In genomic region chr17:46922804-46923635, GRCh38 we compare ENCODE assay signal across 1 cellular context.
TF ChIP-seq lines count a peak whose summit lies in the region.

TSS of gene GOSR2 (plus strand) at chr17:46923160. CDS start at chr17:46923193, 33 bp downstream.

TF ChIP-seq in HepG2, 621 proteins besides CTCF, POLR2A, EP300 and RAD21 (continued from another document and continues in another):
- TF ChIP-seq, protein P1, sequence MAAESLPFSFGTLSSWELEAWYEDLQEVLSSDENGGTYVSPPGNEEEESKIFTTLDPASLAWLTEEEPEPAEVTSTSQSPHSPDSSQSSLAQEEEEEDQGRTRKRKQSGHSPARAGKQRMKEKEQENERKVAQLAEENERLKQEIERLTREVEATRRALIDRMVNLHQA (CRISPR knock-in tag; IDR thresholded peaks at IDR 0.05): no peak
- no peak for TF ChIP-seq ZFAT (CRISPR knock-in tag; conservative IDR thresholded peaks at IDR 0.05)
- TF ChIP-seq ZNF501 (CRISPR knock-in tag; IDR thresholded peaks at IDR 0.05): peak; percentile 100
- TF ChIP-seq MAZ (IDR thresholded peaks at IDR 0.05; ENCODE audit: borderline replicate concordance, low read depth, low read length): peak; percentile 85
- TF ChIP-seq MAZ (CRISPR knock-in tag; IDR thresholded peaks at IDR 0.05; ENCODE audit: low read depth): peak; percentile 85; the same call in 1 of the 2 replicates
- no peak for TF ChIP-seq E2F1 (CRISPR knock-in tag; IDR thresholded peaks at IDR 0.05)
- TF ChIP-seq, protein P2, sequence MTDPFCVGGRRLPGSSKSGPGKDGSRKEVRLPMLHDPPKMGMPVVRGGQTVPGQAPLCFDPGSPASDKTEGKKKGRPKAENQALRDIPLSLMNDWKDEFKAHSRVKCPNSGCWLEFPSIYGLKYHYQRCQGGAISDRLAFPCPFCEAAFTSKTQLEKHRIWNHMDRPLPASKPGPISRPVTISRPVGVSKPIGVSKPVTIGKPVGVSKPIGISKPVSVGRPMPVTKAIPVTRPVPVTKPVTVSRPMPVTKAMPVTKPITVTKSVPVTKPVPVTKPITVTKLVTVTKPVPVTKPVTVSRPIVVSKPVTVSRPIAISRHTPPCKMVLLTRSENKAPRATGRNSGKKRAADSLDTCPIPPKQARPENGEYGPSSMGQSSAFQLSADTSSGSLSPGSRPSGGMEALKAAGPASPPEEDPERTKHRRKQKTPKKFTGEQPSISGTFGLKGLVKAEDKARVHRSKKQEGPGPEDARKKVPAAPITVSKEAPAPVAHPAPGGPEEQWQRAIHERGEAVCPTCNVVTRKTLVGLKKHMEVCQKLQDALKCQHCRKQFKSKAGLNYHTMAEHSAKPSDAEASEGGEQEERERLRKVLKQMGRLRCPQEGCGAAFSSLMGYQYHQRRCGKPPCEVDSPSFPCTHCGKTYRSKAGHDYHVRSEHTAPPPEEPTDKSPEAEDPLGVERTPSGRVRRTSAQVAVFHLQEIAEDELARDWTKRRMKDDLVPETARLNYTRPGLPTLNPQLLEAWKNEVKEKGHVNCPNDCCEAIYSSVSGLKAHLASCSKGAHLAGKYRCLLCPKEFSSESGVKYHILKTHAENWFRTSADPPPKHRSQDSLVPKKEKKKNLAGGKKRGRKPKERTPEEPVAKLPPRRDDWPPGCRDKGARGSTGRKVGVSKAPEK (CRISPR knock-in tag; IDR thresholded peaks at IDR 0.05; ENCODE audit: borderline replicate concordance): peak; percentile 84; the same call in 1 of the 2 replicates
- 0 out of 2 replicates have a peak, but pooled peaks have one; percentile 27 for TF ChIP-seq ONECUT2 (CRISPR knock-in tag; IDR thresholded peaks at IDR 0.05)
- TF ChIP-seq BRCA1 (CRISPR knock-in tag; IDR thresholded peaks at IDR 0.05): peak; percentile 56; the same call in 1 of the 2 replicates
- TF ChIP-seq SP4 (CRISPR knock-in tag; IDR thresholded peaks at IDR 0.05): peak; percentile 87
- TF ChIP-seq CCAR2 (optimal IDR thresholded peaks at IDR 0.05; ENCODE audit: low read depth, low read length): peak; percentile 61
- peak; percentile 98 for TF ChIP-seq TOPORS (CRISPR knock-in tag; IDR thresholded peaks at IDR 0.05)
- TF ChIP-seq KDM5A (IDR thresholded peaks at IDR 0.05; ENCODE audit: borderline replicate concordance, low read length): peak; percentile 96
- no peak for TF ChIP-seq ZFP36 (IDR thresholded peaks at IDR 0.05; ENCODE audit: borderline replicate concordance, low read depth, low read length, partially characterized antibody)
- TF ChIP-seq RAD51 (IDR thresholded peaks at IDR 0.05; ENCODE audit: borderline replicate concordance): no peak
- no peak for TF ChIP-seq ZNF773 (CRISPR knock-in tag; IDR thresholded peaks at IDR 0.05; ENCODE audit: borderline replicate concordance)
- TF ChIP-seq NKX3-1 (CRISPR knock-in tag; IDR thresholded peaks at IDR 0.05): peak; percentile 71; the same call in 1 of the 2 replicates
- peak; percentile 88 for TF ChIP-seq ZMYM3 (CRISPR knock-in tag; IDR thresholded peaks at IDR 0.05)
- TF ChIP-seq ZNF431 (CRISPR knock-in tag; IDR thresholded peaks at IDR 0.05; ENCODE audit: borderline replicate concordance, low read depth): peak; percentile 96
- peak; percentile 12 for TF ChIP-seq TBL1XR1 (IDR thresholded peaks at IDR 0.05; ENCODE audit: borderline replicate concordance, low read length, partially characterized antibody)
- peak; percentile 96; the same call in 1 of the 2 replicates for TF ChIP-seq MXD3 (CRISPR knock-in tag; IDR thresholded peaks at IDR 0.05)
- no peak for TF ChIP-seq ZNF326 (CRISPR knock-in tag; IDR thresholded peaks at IDR 0.05; ENCODE audit: borderline replicate concordance)
- TF ChIP-seq, protein P3, sequence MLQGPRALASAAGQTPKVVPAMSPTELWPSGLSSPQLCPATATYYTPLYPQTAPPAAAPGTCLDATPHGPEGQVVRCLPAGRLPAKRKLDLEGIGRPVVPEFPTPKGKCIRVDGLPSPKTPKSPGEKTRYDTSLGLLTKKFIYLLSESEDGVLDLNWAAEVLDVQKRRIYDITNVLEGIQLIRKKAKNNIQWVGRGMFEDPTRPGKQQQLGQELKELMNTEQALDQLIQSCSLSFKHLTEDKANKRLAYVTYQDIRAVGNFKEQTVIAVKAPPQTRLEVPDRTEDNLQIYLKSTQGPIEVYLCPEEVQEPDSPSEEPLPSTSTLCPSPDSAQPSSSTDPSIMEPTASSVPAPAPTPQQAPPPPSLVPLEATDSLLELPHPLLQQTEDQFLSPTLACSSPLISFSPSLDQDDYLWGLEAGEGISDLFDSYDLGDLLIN (CRISPR knock-in tag; IDR thresholded peaks at IDR 0.05; ENCODE audit: borderline replicate concordance): peak; percentile 79; the same call in 1 of the 2 replicates
- TF ChIP-seq ZFY (CRISPR knock-in tag; IDR thresholded peaks at IDR 0.05): peak; percentile 100
- peak; percentile 91 for TF ChIP-seq ZNF737 (CRISPR knock-in tag; IDR thresholded peaks at IDR 0.05; ENCODE audit: borderline replicate concordance)
- no peak for TF ChIP-seq ZNF841 (CRISPR knock-in tag; IDR thresholded peaks at IDR 0.05; ENCODE audit: borderline replicate concordance)
- TF ChIP-seq ZBTB40 (IDR thresholded peaks at IDR 0.05): peak; percentile 89
- TF ChIP-seq ZBTB40 (CRISPR knock-in tag; IDR thresholded peaks at IDR 0.05): peak; percentile 86
- TF ChIP-seq, protein P4, sequence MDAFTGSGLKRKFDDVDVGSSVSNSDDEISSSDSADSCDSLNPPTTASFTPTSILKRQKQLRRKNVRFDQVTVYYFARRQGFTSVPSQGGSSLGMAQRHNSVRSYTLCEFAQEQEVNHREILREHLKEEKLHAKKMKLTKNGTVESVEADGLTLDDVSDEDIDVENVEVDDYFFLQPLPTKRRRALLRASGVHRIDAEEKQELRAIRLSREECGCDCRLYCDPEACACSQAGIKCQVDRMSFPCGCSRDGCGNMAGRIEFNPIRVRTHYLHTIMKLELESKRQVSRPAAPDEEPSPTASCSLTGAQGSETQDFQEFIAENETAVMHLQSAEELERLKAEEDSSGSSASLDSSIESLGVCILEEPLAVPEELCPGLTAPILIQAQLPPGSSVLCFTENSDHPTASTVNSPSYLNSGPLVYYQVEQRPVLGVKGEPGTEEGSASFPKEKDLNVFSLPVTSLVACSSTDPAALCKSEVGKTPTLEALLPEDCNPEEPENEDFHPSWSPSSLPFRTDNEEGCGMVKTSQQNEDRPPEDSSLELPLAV (CRISPR knock-in tag; conservative IDR thresholded peaks at IDR 0.05; ENCODE audit: low read depth): peak; percentile 66; the same call in 1 of the 2 replicates
- TF ChIP-seq TRIM24 (CRISPR knock-in tag; IDR thresholded peaks at IDR 0.05): no peak
- no peak; the same call in 1 of the 2 replicates for TF ChIP-seq ZNF138 (CRISPR knock-in tag; IDR thresholded peaks at IDR 0.05; ENCODE audit: low read depth)
- peak; percentile 97 for TF ChIP-seq LCORL (IDR thresholded peaks at IDR 0.05)
- TF ChIP-seq LCORL (CRISPR knock-in tag; IDR thresholded peaks at IDR 0.05): peak; percentile 86
- peak; percentile 96 for TF ChIP-seq KLF6 (CRISPR knock-in tag; IDR thresholded peaks at IDR 0.05)
- no peak for TF ChIP-seq ZUFSP (CRISPR knock-in tag; IDR thresholded peaks at IDR 0.05; ENCODE audit: borderline replicate concordance)
- peak; percentile 81 for TF ChIP-seq MED8 (CRISPR knock-in tag; IDR thresholded peaks at IDR 0.05; ENCODE audit: insufficient replicate concordance)
- 0 out of 2 replicates have a peak, but pooled peaks have one; percentile 45 for TF ChIP-seq PATZ1 (CRISPR knock-in tag; IDR thresholded peaks at IDR 0.05)
- TF ChIP-seq RFXANK (CRISPR knock-in tag; IDR thresholded peaks at IDR 0.05): peak; percentile 94
- TF ChIP-seq ZSCAN25 (CRISPR knock-in tag; IDR thresholded peaks at IDR 0.05): no peak
- peak; percentile 48; the same call in 1 of the 2 replicates for TF ChIP-seq TP53 (CRISPR knock-in tag; conservative IDR thresholded peaks at IDR 0.05)
